ENCODE assay signal across 20 cellular contexts in the genomic region with DNA sequence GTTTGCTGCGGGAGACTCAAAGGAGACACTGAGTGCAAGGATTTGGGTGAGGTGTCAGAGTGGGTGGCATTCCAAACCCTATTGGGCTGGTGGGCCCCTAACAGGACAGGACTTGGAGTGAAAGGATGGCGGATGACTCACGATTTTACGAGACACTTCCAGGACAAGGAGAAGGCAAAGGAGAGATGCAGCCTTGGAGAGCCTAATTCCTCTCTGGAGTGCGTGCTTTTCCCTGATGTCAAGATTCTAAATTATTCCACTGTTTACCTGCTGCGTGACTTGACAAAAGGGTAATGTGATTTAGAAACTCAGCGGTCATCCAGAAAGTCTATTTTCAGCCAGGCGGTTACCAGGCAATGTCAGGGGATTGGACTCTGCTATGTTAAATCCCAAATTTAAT. TPM values are rescaled to one million over a fixed set of nuclear protein-coding genes. Genes with fewer than 3 reads are reported as not detected.
A peak's percentile ranks its signal among the peaks of the same experiment; 100 is the strongest.
DNase-seq lines count a peak whose midpoint lies in the region; ATAC-seq and TF ChIP-seq lines count a peak whose summit lies in the region.
"Had no signal": no experiment of that assay in that cellular context is flagged by ENCODE, and none has a peak within 500 bp of the region (broad histone marks: within the 10 kb centered on the region; RNA-seq: fewer than 3 reads in every experiment).

No MANE protein-coding gene starts in this region.

- H2BK120ac ChIP-seq in mesenchymal stem cell (ENCODE audit: low read depth, low read length) = peak overlapping the region; percentile 11

- no peak overlapping the region for H3K23ac ChIP-seq in mesenchymal stem cell (ENCODE audit: low read length in 2 of 2)

- H2BK5ac ChIP-seq in mesenchymal stem cell (ENCODE audit: low read depth, low read length, poor library complexity, severe bottlenecking) = no peak overlapping the region

- no peaks in the 10 kb centered on the region for H3K4me1 ChIP-seq in HEK293 (ENCODE audit: control insufficient read depth, insufficient read depth, low read length)
- H3K4me1 ChIP-seq in mesenchymal stem cell (ENCODE audit: control insufficient read depth, insufficient read depth, low read depth, low read length) = peaks cover 2% of the 10 kb centered on the region
- no peaks in the 10 kb centered on the region for H3K4me1 ChIP-seq in uterus
- H3K4me1 ChIP-seq: testis had no signal

- H3K36me3 ChIP-seq in HEK293 (ENCODE audit: control insufficient read depth in 2 of 2, insufficient read depth in 1 of 2, low read length in 2 of 2) = no peaks in the 10 kb centered on the region
- no peaks in the 10 kb centered on the region for H3K36me3 ChIP-seq in mesenchymal stem cell (ENCODE audit: control insufficient read depth in 1 of 2, insufficient read depth in 2 of 2, low read depth in 1 of 2, low read length in 2 of 2)
- no peaks in the 10 kb centered on the region for H3K36me3 ChIP-seq in uterus
- H3K36me3 ChIP-seq: BE2C had no signal

- H2AFZ ChIP-seq in mesenchymal stem cell (ENCODE audit: low read depth, low read length) = no peak overlapping the region

- intact Hi-C loops in uterus (cut with DNase I; ENCODE audit: low total_unique reads) = no loop called here

- TF ChIP-seq CTCF in HEK293 (tag by site-specific recombination; IDR thresholded peaks at IDR 0.05) (no peak), uterus (IDR thresholded peaks at IDR 0.05) (no peak)

- no peak overlapping the region for H3K4me3 ChIP-seq in HEK293 (ENCODE audit: low read depth, low read length)
- no peak overlapping the region for H3K4me3 ChIP-seq in mesenchymal stem cell (ENCODE audit: insufficient read depth in 1 of 2, low read depth in 1 of 2, low read length in 2 of 2)
- no peak overlapping the region for H3K4me3 ChIP-seq in uterus
- H3K4me3 ChIP-seq: testis had no signal

- no peak overlapping the region for H3K4me3 Mint-ChIP-seq in stimulated activated effector memory CD8-positive, alpha-beta T cell treated with anti-CD3 and anti-CD28 coated beads, Interleukin-12 subunit alpha, Interleukin-12 subunit beta, amount 100 ng/mL, for 72 hours
- H3K4me3 Mint-ChIP-seq: activated naive CD8-positive, alpha-beta T cell; neural crest cell had no signal

- H3K79me1 ChIP-seq in mesenchymal stem cell (replicated peaks; ENCODE audit: low read length, poor library complexity, severe bottlenecking) = no peaks in the 10 kb centered on the region

- POLR2A ChIA-PET in HEK293 (lab: Yijun Ruan, JAX) = no interaction called here

- H3K4me2 ChIP-seq in mesenchymal stem cell (ENCODE audit: low read length, poor library complexity, severe bottlenecking) = no peak overlapping the region

- peak overlapping the region; percentile 7 for H4K8ac ChIP-seq in mesenchymal stem cell (ENCODE audit: low read length)

- WGBS in mesenchymal stem cell = 56% methylated on average over 8 of the region's 8 CpGs

- peak overlapping the region in 1 of 2 experiments; percentile 0 for H3K4ac ChIP-seq in mesenchymal stem cell (ENCODE audit: low read depth in 1 of 2, low read length in 2 of 2)

- peaks cover 6% of the 10 kb centered on the region for H3K4me1 Mint-ChIP-seq in stimulated activated effector memory CD8-positive, alpha-beta T cell treated with anti-CD3 and anti-CD28 coated beads, Interleukin-12 subunit alpha, Interleukin-12 subunit beta, amount 100 ng/mL, for 72 hours

- no peak for TF ChIP-seq POLR2A in uterus (IDR thresholded peaks at IDR 0.05)

- H3K9me3 Mint-ChIP-seq in stimulated activated effector memory CD8-positive, alpha-beta T cell treated with anti-CD3 and anti-CD28 coated beads, Interleukin-12 subunit alpha, Interleukin-12 subunit beta, amount 100 ng/mL, for 72 hours = no peaks in the 10 kb centered on the region
- H3K9me3 Mint-ChIP-seq: neural crest cell had no signal

- DNase-seq in T1000 (lab: John Stamatoyannopoulos, UW) (peak; percentile 24), mesenchymal stem cell (peak; percentile 69), uterus (peak in 1 of 2 donors; percentile 72), AML-193 (lab: John Stamatoyannopoulos, UW) (no peak), ecto neural progenitor cell (ENCODE audit: low spot score) (no peak)
- DNase-seq in stimulated activated effector memory CD8-positive, alpha-beta T cell treated with anti-CD3 and anti-CD28 coated beads, Interleukin-12 subunit alpha, Interleukin-12 subunit beta, amount 100 ng/mL, for 72 hours (ENCODE audit: low spot score in 2 of 2) = no peak
- DNase-seq: activated T-cell treated with anti-CD3 and anti-CD28 coated beads, Interleukin-2, amount 50 U/mL, for 48 hours; BE2C; cortex of kidney; NCI-H1694 treated with DMSO at 0.1 percent for 48 hours; NCI-H2227 treated with DMSO at 0.1 percent for 48 hours; stimulated activated CD4-positive, alpha-beta T cell treated with anti-CD3 and anti-CD28 coated beads, Interleukin-12 subunit alpha, Interleukin-12 subunit beta, amount 100 ng/mL, for 4 hours; T-helper 9 cell; testis had no signal

- no peak overlapping the region for H4K91ac ChIP-seq in mesenchymal stem cell (ENCODE audit: low read length)

- CTCF ChIA-PET in HEK293 (lab: Yijun Ruan, JAX) = no interaction called here

- no peak overlapping the region for H3K9ac ChIP-seq in mesenchymal stem cell (ENCODE audit: low read length)

- H3K9me3 ChIP-seq in HEK293 (ENCODE audit: control insufficient read depth, insufficient read depth, low read depth, low read length) (no peaks in the 10 kb centered on the region), mesenchymal stem cell (ENCODE audit: control insufficient read depth, low read length) (no peaks in the 10 kb centered on the region), uterus (no peaks in the 10 kb centered on the region)
- H3K9me3 ChIP-seq: BE2C, testis had no signal

- H3K18ac ChIP-seq in mesenchymal stem cell (ENCODE audit: low read depth in 1 of 2, low read length in 2 of 2) = peak overlapping the region in 1 of 2 experiments; percentile 54

- ATAC-seq in stimulated activated effector memory CD8-positive, alpha-beta T cell treated with anti-CD3 and anti-CD28 coated beads, Interleukin-12 subunit alpha, Interleukin-12 subunit beta, amount 100 ng/mL, for 72 hours = no peak
- ATAC-seq: foreskin keratinocyte, Panc1 had no signal

- no peak overlapping the region for H3K27ac Mint-ChIP-seq in stimulated activated effector memory CD8-positive, alpha-beta T cell treated with anti-CD3 and anti-CD28 coated beads, Interleukin-12 subunit alpha, Interleukin-12 subunit beta, amount 100 ng/mL, for 72 hours
- H3K27ac Mint-ChIP-seq: activated naive CD8-positive, alpha-beta T cell had no signal

- H3K27me3 ChIP-seq in mesenchymal stem cell (ENCODE audit: control insufficient read depth in 1 of 2, insufficient read depth in 1 of 2, low read length in 2 of 2) = no peaks in the 10 kb centered on the region
- no peaks in the 10 kb centered on the region for H3K27me3 ChIP-seq in uterus
- H3K27me3 ChIP-seq: BE2C, foreskin keratinocyte, testis had no signal

- no peak overlapping the region for H2AK5ac ChIP-seq in mesenchymal stem cell (ENCODE audit: low read length, severe bottlenecking)

- H3K36me3 Mint-ChIP-seq in stimulated activated effector memory CD8-positive, alpha-beta T cell treated with anti-CD3 and anti-CD28 coated beads, Interleukin-12 subunit alpha, Interleukin-12 subunit beta, amount 100 ng/mL, for 72 hours = no peaks in the 10 kb centered on the region
- H3K36me3 Mint-ChIP-seq: activated naive CD8-positive, alpha-beta T cell had no signal

- no peak overlapping the region for H3K14ac ChIP-seq in mesenchymal stem cell (ENCODE audit: low read length in 2 of 2)

- no peak overlapping the region for H3K27ac ChIP-seq in HEK293 (ENCODE audit: extremely low read depth, low read depth, low read length)
- H3K27ac ChIP-seq in mesenchymal stem cell (ENCODE audit: low read length, poor library complexity, severe bottlenecking) = no peak overlapping the region
- H3K27ac ChIP-seq in uterus = peak overlapping the region; percentile 54 to 67
- H3K27ac ChIP-seq: foreskin keratinocyte, testis had no signal

- no peak overlapping the region for H2BK12ac ChIP-seq in mesenchymal stem cell (ENCODE audit: low read length in 2 of 2)

- no peak overlapping the region for H2BK15ac ChIP-seq in mesenchymal stem cell (ENCODE audit: low read depth, poor library complexity, severe bottlenecking)

TF ChIP-seq in HEK293, 187 proteins besides CTCF, POLR2A, EP300 and RAD21 (continues in another document):
- TF ChIP-seq ZNF561 (tag by site-specific recombination; IDR thresholded peaks at IDR 0.05; ENCODE audit: borderline replicate concordance) = no peak
- no peak for TF ChIP-seq RBAK (tag by site-specific recombination; IDR thresholded peaks at IDR 0.05)
- TF ChIP-seq ZNF362 (tag by site-specific recombination; IDR thresholded peaks at IDR 0.05) = no peak
- no peak for TF ChIP-seq OVOL3 (tag by site-specific recombination; IDR thresholded peaks at IDR 0.05)
- TF ChIP-seq ZNF292 (tag by site-specific recombination; IDR thresholded peaks at IDR 0.05; ENCODE audit: borderline replicate concordance, low read depth) = no peak
- no peak for TF ChIP-seq ZNF416 (tag by site-specific recombination; IDR thresholded peaks at IDR 0.05)
- no peak for TF ChIP-seq ZNF132 (tag by site-specific recombination; IDR thresholded peaks at IDR 0.05; ENCODE audit: borderline replicate concordance)
- no peak for TF ChIP-seq ZNF302 (tag by site-specific recombination; IDR thresholded peaks at IDR 0.05; ENCODE audit: low read depth)
- TF ChIP-seq ZNF473 (tag by site-specific recombination; IDR thresholded peaks at IDR 0.05) = no peak
- TF ChIP-seq ZNF791 (tag by site-specific recombination; IDR thresholded peaks at IDR 0.05) = no peak
- no peak for TF ChIP-seq ZSCAN30 (tag by site-specific recombination; IDR thresholded peaks at IDR 0.05)
- TF ChIP-seq ZBTB17 (tag by site-specific recombination; IDR thresholded peaks at IDR 0.05) = 0 out of 2 replicates have a peak, but pooled peaks have one; percentile 20
- TF ChIP-seq ZNF664 (tag by site-specific recombination; IDR thresholded peaks at IDR 0.05) = no peak
- TF ChIP-seq ZNF514 (tag by site-specific recombination; IDR thresholded peaks at IDR 0.05) = no peak

RNA-seq across cellular contexts. Expression of gene CD180, which starts 41.6 kb away (rescaled TPM):
- not detected for polyA plus RNA-seq in mesenchymal stem cell (2013, experiment 1 of 2)
- not detected for polyA plus RNA-seq in mesenchymal stem cell (2013, experiment 2 of 2)
- under 1 TPM in 3 of 4 donors, not detected in 1; 0.37 to 0.83 (median 0.59) TPM for total RNA-seq in uterus
- total RNA-seq: foreskin keratinocyte, G401, neural crest cell had no signal
- polyA plus RNA-seq: foreskin keratinocyte had no signal

Comparison
In these comparisons a context has a peak if more than half of its experiments do, and no peak if none do; other contexts are left out.
1. H3K27ac ChIP-seq: peak in uterus (2 of 2); none in HEK293 (single experiment) and mesenchymal stem cell (single experiment).
2. DNase-seq: peak in T1000 (single experiment) and mesenchymal stem cell (single experiment); none in AML-193 (0 of 2), stimulated activated effector memory CD8-positive, alpha-beta T cell treated with anti-CD3 and anti-CD28 coated beads, Interleukin-12 subunit alpha, Interleukin-12 subunit beta, amount 100 ng/mL, for 72 hours (0 of 2) and ecto neural progenitor cell (single experiment).